In the genomic region with DNA sequence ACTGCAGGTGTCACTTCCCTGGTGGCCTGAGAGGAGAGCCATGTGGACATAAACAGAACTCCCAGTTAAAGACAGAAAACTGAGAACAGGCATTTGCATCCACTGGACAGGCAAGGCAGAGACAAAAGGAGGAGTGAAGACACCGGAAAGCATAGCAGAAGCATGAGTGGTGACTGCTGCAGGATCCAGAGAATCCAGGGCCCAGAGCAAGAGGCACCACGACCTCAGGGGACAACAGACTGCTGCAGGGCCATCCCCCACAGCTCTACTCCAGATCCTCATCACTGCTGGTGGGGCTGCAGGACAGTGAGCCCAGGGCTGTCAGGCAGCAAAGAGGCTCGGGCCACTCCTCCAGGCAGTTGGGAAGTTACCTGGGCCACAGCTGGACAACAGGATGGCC, we compare ENCODE assay signal across 17 cellular contexts. TPM values are rescaled to one million over a fixed set of nuclear protein-coding genes. Genes with fewer than 3 reads are reported as not detected.
"Had no signal": no experiment of that assay in that cellular context is flagged by ENCODE, and none has a peak within 500 bp of the region (broad histone marks: within the 10 kb centered on the region; RNA-seq: fewer than 3 reads in every experiment).

No MANE protein-coding gene starts in this region.

- H3K4me3 Mint-ChIP-seq: activated naive CD8-positive, alpha-beta T cell treated with anti-CD3 and anti-CD28 coated beads, Interleukin-2, amount 50 U/mL, for 24 hours; natural killer cell treated with Interleukin-12 subunit alpha and Interleukin-12 subunit beta and Interleukin-15 and Interleukin-18, amount 100 ng/mL, for 72 hours; stimulated activated naive CD8-positive, alpha-beta T cell treated with anti-CD3 and anti-CD28 coated beads, Interleukin-15, Interleukin-2, amounts not matched to agents 100 ng/mL and 50 ng/mL, for 24 hours; T-cell had no signal

- H3K4me3 ChIP-seq: colonic mucosa, esophagus squamous epithelium, lung, testis had no signal

- H3K27me3 Mint-ChIP-seq: activated naive CD8-positive, alpha-beta T cell treated with anti-CD3 and anti-CD28 coated beads, Interleukin-2, amount 50 U/mL, for 24 hours; natural killer cell treated with Interleukin-12 subunit alpha and Interleukin-12 subunit beta and Interleukin-15 and Interleukin-18, amount 100 ng/mL, for 72 hours; stimulated activated naive CD8-positive, alpha-beta T cell treated with anti-CD3 and anti-CD28 coated beads, Interleukin-15, Interleukin-2, amounts not matched to agents 100 ng/mL and 50 ng/mL, for 24 hours; T-cell had no signal

- H3K9me3 ChIP-seq: colonic mucosa, esophagus squamous epithelium, testis had no signal

- H3K9me3 Mint-ChIP-seq: activated naive CD8-positive, alpha-beta T cell treated with anti-CD3 and anti-CD28 coated beads, Interleukin-2, amount 50 U/mL, for 24 hours; natural killer cell treated with Interleukin-12 subunit alpha and Interleukin-12 subunit beta and Interleukin-15 and Interleukin-18, amount 100 ng/mL, for 72 hours; stimulated activated naive CD8-positive, alpha-beta T cell treated with anti-CD3 and anti-CD28 coated beads, Interleukin-15, Interleukin-2, amounts not matched to agents 100 ng/mL and 50 ng/mL, for 24 hours; T-cell had no signal

- H3K27ac ChIP-seq: colonic mucosa, foreskin keratinocyte, testis had no signal

- ATAC-seq: activated naive CD8-positive, alpha-beta T cell treated with anti-CD3 and anti-CD28 coated beads, Interleukin-2, amount 50 U/mL, for 24 hours; foreskin keratinocyte; natural killer cell treated with Interleukin-12 subunit alpha and Interleukin-12 subunit beta and Interleukin-15 and Interleukin-18, amount 100 ng/mL, for 72 hours; T-cell had no signal

- DNase-seq: activated CD4-positive, alpha-beta T cell treated with anti-CD3 and anti-CD28 coated beads, Interleukin-2, amount 50 U/mL, for 1 hour; activated naive CD8-positive, alpha-beta T cell treated with anti-CD3 and anti-CD28 coated beads, Interleukin-2, amount 50 U/mL, for 24 hours; activated T-cell treated with anti-CD3 and anti-CD28 coated beads, Interleukin-2, amount 50 U/mL, for 1 hour; colonic mucosa; esophagus squamous epithelium; foreskin keratinocyte; head of caudate nucleus; left cardiac atrium; stimulated activated CD4-positive, alpha-beta T cell treated with anti-CD3 and anti-CD28 coated beads, Interleukin-4, amount 100 ng/mL, for 1 hour; stimulated activated CD8-positive, alpha-beta memory T cell treated with anti-CD3 and anti-CD28 coated beads, Interleukin-4, amount 100 ng/mL, for 48 hours; T-cell; testis had no signal

- H3K27me3 ChIP-seq: colonic mucosa, esophagus squamous epithelium, foreskin keratinocyte, testis had no signal

- H3K4me1 ChIP-seq: colonic mucosa had no signal

- H3K27ac Mint-ChIP-seq: activated naive CD8-positive, alpha-beta T cell treated with anti-CD3 and anti-CD28 coated beads, Interleukin-2, amount 50 U/mL, for 24 hours; stimulated activated naive CD8-positive, alpha-beta T cell treated with anti-CD3 and anti-CD28 coated beads, Interleukin-15, Interleukin-2, amounts not matched to agents 100 ng/mL and 50 ng/mL, for 24 hours had no signal

RNA-seq across cellular contexts. Expression of a gene that starts 55.0 kb away (rescaled TPM):
- total RNA-seq: activated CD8-positive, alpha-beta memory T cell treated with anti-CD3 and anti-CD28 coated beads for 36 hours; foreskin keratinocyte; natural killer cell treated with Interleukin-12 subunit alpha and Interleukin-12 subunit beta and Interleukin-15 and Interleukin-18, amount 100 ng/mL, for 72 hours; osteocyte had no signal
- polyA plus RNA-seq: foreskin keratinocyte had no signal
